1 cellular context compared by ENCODE assay signal in the genomic region with DNA sequence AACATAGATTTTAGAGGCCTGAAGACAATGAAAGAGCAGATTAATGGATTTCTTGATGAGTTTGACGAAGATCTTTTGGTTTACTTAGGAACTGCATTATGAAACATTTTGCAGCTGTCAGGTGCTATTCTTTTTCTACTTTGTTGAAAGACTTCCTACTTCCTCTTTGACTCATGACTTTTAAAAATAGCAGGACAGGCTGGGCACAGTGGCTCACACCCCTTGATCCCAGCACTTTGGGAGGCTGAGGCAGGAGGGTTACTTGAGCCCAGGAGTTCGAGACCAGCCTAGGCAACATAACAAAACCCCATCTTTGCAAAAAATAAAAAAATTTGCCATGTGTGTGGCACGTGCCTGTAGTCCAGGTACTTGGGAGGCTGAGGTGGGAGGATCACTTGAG.
TF ChIP-seq lines count a peak whose summit lies in the region.

No MANE protein-coding gene starts in this region.

TF ChIP-seq in GM12878, 131 proteins besides CTCF, POLR2A, EP300 and RAD21 (continues in another document):
- TF ChIP-seq KAT2A (conservative IDR thresholded peaks at IDR 0.05; ENCODE audit: control insufficient read depth, low read depth, low read length): no peak
- no peak for TF ChIP-seq TARDBP (IDR thresholded peaks at IDR 0.05; ENCODE audit: borderline replicate concordance)
- TF ChIP-seq, protein P1, sequence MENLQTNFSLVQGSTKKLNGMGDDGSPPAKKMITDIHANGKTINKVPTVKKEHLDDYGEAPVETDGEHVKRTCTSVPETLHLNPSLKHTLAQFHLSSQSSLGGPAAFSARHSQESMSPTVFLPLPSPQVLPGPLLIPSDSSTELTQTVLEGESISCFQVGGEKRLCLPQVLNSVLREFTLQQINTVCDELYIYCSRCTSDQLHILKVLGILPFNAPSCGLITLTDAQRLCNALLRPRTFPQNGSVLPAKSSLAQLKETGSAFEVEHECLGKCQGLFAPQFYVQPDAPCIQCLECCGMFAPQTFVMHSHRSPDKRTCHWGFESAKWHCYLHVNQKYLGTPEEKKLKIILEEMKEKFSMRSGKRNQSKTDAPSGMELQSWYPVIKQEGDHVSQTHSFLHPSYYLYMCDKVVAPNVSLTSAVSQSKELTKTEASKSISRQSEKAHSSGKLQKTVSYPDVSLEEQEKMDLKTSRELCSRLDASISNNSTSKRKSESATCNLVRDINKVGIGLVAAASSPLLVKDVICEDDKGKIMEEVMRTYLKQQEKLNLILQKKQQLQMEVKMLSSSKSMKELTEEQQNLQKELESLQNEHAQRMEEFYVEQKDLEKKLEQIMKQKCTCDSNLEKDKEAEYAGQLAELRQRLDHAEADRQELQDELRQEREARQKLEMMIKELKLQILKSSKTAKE (IDR thresholded peaks at IDR 0.05; ENCODE audit: low read depth, poor library complexity, severe bottlenecking): peak; percentile 61
- TF ChIP-seq HDAC6 (IDR thresholded peaks at IDR 0.05; ENCODE audit: unreplicated experiment): no peak
- TF ChIP-seq ZNF207 (IDR thresholded peaks at IDR 0.05; ENCODE audit: borderline replicate concordance): no peak
- no peak for TF ChIP-seq BRCA1 (IDR thresholded peaks at IDR 0.05; ENCODE audit: low read depth, low read length)
- TF ChIP-seq, protein P2, sequence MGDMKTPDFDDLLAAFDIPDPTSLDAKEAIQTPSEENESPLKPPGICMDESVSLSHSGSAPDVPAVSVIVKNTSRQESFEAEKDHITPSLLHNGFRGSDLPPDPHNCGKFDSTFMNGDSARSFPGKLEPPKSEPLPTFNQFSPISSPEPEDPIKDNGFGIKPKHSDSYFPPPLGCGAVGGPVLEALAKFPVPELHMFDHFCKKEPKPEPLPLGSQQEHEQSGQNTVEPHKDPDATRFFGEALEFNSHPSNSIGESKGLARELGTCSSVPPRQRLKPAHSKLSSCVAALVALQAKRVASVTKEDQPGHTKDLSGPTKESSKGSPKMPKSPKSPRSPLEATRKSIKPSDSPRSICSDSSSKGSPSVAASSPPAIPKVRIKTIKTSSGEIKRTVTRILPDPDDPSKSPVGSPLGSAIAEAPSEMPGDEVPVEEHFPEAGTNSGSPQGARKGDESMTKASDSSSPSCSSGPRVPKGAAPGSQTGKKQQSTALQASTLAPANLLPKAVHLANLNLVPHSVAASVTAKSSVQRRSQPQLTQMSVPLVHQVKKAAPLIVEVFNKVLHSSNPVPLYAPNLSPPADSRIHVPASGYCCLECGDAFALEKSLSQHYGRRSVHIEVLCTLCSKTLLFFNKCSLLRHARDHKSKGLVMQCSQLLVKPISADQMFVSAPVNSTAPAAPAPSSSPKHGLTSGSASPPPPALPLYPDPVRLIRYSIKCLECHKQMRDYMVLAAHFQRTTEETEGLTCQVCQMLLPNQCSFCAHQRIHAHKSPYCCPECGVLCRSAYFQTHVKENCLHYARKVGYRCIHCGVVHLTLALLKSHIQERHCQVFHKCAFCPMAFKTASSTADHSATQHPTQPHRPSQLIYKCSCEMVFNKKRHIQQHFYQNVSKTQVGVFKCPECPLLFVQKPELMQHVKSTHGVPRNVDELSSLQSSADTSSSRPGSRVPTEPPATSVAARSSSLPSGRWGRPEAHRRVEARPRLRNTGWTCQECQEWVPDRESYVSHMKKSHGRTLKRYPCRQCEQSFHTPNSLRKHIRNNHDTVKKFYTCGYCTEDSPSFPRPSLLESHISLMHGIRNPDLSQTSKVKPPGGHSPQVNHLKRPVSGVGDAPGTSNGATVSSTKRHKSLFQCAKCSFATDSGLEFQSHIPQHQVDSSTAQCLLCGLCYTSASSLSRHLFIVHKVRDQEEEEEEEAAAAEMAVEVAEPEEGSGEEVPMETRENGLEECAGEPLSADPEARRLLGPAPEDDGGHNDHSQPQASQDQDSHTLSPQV (IDR thresholded peaks at IDR 0.05): 0 out of 2 replicates have a peak, but pooled peaks have one; percentile 11
- TF ChIP-seq SRF (IDR thresholded peaks at IDR 0.05; ENCODE audit: low read depth in 2 of 2, low read length in 2 of 2): no peak
- TF ChIP-seq, protein P3, sequence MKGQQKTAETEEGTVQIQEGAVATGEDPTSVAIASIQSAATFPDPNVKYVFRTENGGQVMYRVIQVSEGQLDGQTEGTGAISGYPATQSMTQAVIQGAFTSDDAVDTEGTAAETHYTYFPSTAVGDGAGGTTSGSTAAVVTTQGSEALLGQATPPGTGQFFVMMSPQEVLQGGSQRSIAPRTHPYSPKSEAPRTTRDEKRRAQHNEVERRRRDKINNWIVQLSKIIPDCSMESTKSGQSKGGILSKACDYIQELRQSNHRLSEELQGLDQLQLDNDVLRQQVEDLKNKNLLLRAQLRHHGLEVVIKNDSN (IDR thresholded peaks at IDR 0.05; ENCODE audit: borderline replicate concordance, extremely low read length, insufficient read depth, low read depth, low read length): no peak
- TF ChIP-seq RBBP5 (conservative IDR thresholded peaks at IDR 0.05): no peak
- TF ChIP-seq SUPT20H (IDR thresholded peaks at IDR 0.05; ENCODE audit: borderline replicate concordance, control insufficient read depth, low read depth, low read length): no peak
- TF ChIP-seq ZBED1 (IDR thresholded peaks at IDR 0.05; ENCODE audit: borderline replicate concordance): no peak
- TF ChIP-seq CREB1 (IDR thresholded peaks at IDR 0.05; ENCODE audit: low read depth): no peak
- TF ChIP-seq, protein P4, sequence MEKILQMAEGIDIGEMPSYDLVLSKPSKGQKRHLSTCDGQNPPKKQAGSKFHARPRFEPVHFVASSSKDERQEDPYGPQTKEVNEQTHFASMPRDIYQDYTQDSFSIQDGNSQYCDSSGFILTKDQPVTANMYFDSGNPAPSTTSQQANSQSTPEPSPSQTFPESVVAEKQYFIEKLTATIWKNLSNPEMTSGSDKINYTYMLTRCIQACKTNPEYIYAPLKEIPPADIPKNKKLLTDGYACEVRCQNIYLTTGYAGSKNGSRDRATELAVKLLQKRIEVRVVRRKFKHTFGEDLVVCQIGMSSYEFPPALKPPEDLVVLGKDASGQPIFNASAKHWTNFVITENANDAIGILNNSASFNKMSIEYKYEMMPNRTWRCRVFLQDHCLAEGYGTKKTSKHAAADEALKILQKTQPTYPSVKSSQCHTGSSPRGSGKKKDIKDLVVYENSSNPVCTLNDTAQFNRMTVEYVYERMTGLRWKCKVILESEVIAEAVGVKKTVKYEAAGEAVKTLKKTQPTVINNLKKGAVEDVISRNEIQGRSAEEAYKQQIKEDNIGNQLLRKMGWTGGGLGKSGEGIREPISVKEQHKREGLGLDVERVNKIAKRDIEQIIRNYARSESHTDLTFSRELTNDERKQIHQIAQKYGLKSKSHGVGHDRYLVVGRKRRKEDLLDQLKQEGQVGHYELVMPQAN (conservative IDR thresholded peaks at IDR 0.05): peak; percentile 41; the same call in 1 of the 2 replicates
- TF ChIP-seq, protein P5, sequence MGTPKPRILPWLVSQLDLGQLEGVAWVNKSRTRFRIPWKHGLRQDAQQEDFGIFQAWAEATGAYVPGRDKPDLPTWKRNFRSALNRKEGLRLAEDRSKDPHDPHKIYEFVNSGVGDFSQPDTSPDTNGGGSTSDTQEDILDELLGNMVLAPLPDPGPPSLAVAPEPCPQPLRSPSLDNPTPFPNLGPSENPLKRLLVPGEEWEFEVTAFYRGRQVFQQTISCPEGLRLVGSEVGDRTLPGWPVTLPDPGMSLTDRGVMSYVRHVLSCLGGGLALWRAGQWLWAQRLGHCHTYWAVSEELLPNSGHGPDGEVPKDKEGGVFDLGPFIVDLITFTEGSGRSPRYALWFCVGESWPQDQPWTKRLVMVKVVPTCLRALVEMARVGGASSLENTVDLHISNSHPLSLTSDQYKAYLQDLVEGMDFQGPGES (IDR thresholded peaks at IDR 0.05): no peak
- TF ChIP-seq SMAD1 (IDR thresholded peaks at IDR 0.05; ENCODE audit: low read depth, partially characterized antibody): no peak
- no peak for TF ChIP-seq SMAD5 (IDR thresholded peaks at IDR 0.05; ENCODE audit: low read depth)
- TF ChIP-seq, protein P6, sequence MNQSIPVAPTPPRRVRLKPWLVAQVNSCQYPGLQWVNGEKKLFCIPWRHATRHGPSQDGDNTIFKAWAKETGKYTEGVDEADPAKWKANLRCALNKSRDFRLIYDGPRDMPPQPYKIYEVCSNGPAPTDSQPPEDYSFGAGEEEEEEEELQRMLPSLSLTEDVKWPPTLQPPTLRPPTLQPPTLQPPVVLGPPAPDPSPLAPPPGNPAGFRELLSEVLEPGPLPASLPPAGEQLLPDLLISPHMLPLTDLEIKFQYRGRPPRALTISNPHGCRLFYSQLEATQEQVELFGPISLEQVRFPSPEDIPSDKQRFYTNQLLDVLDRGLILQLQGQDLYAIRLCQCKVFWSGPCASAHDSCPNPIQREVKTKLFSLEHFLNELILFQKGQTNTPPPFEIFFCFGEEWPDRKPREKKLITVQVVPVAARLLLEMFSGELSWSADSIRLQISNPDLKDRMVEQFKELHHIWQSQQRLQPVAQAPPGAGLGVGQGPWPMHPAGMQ (IDR thresholded peaks at IDR 0.05; ENCODE audit: borderline replicate concordance): no peak
- TF ChIP-seq, protein P7, sequence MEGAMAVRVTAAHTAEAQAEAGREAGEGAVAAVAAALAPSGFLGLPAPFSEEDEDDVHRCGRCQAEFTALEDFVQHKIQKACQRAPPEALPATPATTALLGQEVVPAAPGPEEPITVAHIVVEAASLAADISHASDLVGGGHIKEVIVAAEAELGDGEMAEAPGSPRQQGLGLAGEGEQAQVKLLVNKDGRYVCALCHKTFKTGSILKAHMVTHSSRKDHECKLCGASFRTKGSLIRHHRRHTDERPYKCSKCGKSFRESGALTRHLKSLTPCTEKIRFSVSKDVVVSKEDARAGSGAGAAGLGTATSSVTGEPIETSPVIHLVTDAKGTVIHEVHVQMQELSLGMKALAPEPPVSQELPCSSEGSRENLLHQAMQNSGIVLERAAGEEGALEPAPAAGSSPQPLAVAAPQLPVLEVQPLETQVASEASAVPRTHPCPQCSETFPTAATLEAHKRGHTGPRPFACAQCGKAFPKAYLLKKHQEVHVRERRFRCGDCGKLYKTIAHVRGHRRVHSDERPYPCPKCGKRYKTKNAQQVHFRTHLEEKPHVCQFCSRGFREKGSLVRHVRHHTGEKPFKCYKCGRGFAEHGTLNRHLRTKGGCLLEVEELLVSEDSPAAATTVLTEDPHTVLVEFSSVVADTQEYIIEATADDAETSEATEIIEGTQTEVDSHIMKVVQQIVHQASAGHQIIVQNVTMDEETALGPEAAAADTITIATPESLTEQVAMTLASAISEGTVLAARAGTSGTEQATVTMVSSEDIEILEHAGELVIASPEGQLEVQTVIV (IDR thresholded peaks at IDR 0.05; ENCODE audit: borderline replicate concordance, partially characterized antibody): no peak
- TF ChIP-seq, protein P8, sequence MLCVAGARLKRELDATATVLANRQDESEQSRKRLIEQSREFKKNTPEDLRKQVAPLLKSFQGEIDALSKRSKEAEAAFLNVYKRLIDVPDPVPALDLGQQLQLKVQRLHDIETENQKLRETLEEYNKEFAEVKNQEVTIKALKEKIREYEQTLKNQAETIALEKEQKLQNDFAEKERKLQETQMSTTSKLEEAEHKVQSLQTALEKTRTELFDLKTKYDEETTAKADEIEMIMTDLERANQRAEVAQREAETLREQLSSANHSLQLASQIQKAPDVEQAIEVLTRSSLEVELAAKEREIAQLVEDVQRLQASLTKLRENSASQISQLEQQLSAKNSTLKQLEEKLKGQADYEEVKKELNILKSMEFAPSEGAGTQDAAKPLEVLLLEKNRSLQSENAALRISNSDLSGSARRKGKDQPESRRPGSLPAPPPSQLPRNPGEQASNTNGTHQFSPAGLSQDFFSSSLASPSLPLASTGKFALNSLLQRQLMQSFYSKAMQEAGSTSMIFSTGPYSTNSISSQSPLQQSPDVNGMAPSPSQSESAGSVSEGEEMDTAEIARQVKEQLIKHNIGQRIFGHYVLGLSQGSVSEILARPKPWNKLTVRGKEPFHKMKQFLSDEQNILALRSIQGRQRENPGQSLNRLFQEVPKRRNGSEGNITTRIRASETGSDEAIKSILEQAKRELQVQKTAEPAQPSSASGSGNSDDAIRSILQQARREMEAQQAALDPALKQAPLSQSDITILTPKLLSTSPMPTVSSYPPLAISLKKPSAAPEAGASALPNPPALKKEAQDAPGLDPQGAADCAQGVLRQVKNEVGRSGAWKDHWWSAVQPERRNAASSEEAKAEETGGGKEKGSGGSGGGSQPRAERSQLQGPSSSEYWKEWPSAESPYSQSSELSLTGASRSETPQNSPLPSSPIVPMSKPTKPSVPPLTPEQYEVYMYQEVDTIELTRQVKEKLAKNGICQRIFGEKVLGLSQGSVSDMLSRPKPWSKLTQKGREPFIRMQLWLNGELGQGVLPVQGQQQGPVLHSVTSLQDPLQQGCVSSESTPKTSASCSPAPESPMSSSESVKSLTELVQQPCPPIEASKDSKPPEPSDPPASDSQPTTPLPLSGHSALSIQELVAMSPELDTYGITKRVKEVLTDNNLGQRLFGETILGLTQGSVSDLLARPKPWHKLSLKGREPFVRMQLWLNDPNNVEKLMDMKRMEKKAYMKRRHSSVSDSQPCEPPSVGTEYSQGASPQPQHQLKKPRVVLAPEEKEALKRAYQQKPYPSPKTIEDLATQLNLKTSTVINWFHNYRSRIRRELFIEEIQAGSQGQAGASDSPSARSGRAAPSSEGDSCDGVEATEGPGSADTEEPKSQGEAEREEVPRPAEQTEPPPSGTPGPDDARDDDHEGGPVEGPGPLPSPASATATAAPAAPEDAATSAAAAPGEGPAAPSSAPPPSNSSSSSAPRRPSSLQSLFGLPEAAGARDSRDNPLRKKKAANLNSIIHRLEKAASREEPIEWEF (IDR thresholded peaks at IDR 0.05; ENCODE audit: insufficient replicate concordance, low read depth, low read length): no peak
- TF ChIP-seq, protein P9, sequence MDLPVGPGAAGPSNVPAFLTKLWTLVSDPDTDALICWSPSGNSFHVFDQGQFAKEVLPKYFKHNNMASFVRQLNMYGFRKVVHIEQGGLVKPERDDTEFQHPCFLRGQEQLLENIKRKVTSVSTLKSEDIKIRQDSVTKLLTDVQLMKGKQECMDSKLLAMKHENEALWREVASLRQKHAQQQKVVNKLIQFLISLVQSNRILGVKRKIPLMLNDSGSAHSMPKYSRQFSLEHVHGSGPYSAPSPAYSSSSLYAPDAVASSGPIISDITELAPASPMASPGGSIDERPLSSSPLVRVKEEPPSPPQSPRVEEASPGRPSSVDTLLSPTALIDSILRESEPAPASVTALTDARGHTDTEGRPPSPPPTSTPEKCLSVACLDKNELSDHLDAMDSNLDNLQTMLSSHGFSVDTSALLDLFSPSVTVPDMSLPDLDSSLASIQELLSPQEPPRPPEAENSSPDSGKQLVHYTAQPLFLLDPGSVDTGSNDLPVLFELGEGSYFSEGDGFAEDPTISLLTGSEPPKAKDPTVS (IDR thresholded peaks at IDR 0.05; ENCODE audit: low read depth, low read length): no peak
- TF ChIP-seq, protein P10, sequence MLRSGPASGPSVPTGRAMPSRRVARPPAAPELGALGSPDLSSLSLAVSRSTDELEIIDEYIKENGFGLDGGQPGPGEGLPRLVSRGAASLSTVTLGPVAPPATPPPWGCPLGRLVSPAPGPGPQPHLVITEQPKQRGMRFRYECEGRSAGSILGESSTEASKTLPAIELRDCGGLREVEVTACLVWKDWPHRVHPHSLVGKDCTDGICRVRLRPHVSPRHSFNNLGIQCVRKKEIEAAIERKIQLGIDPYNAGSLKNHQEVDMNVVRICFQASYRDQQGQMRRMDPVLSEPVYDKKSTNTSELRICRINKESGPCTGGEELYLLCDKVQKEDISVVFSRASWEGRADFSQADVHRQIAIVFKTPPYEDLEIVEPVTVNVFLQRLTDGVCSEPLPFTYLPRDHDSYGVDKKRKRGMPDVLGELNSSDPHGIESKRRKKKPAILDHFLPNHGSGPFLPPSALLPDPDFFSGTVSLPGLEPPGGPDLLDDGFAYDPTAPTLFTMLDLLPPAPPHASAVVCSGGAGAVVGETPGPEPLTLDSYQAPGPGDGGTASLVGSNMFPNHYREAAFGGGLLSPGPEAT (IDR thresholded peaks at IDR 0.05; ENCODE audit: low read depth): peak; percentile 51
- peak; percentile 77; the same call in 1 of the 2 replicates for TF ChIP-seq NFIC (IDR thresholded peaks at IDR 0.05; ENCODE audit: low read depth, low read length)
- no peak for TF ChIP-seq TAF1 (IDR thresholded peaks at IDR 0.05; ENCODE audit: borderline replicate concordance, low read depth, low read length)
- TF ChIP-seq ZNF384 (IDR thresholded peaks at IDR 0.05; ENCODE audit: borderline replicate concordance, low read depth, low read length): 0 out of 2 replicates have a peak, but pooled peaks have one; percentile 23
- TF ChIP-seq NR2F1 (conservative IDR thresholded peaks at IDR 0.05): peak; percentile 23; the same call in 1 of the 2 replicates
- TF ChIP-seq EZH2 (IDR thresholded peaks at IDR 0.05; ENCODE audit: borderline replicate concordance, control insufficient read depth, low read depth, low read length): no peak
